8 cellular contexts compared by ENCODE assay signal in genomic region chr3:12287727-12288465, GRCh38. TPM values are rescaled to one million over a fixed set of nuclear protein-coding genes. Genes with fewer than 3 reads are reported as not detected.
DNase-seq lines count a peak whose midpoint lies in the region; ATAC-seq and TF ChIP-seq lines count a peak whose summit lies in the region.

No MANE protein-coding gene starts in this region.

- H3K27ac ChIP-seq in HUES6 (ENCODE audit: low read depth, low read length), result no peak overlapping the region

- H3K9ac ChIP-seq in HUES6 (ENCODE audit: low read length), result no peak overlapping the region

- H3K4me3 Mint-ChIP-seq in Caco-2 (ENCODE audit: unreplicated experiment) (peak overlapping the region; percentile 75), brain (peak overlapping the region; percentile 75 to 81 (median 77))

- H3K4me3 ChIP-seq in Caco-2 (ENCODE audit: low read depth, low read length) (peak overlapping the region; percentile 92), HUES6 (ENCODE audit: low read depth, low read length) (peak overlapping the region; percentile 71)

- no peaks in the 10 kb centered on the region for H3K9me3 Mint-ChIP-seq in Caco-2 (ENCODE audit: unreplicated experiment)
- peaks cover 0 to 9% (median 0%) of the 10 kb centered on the region in 5 experiments for H3K9me3 Mint-ChIP-seq in brain

- intact Hi-C loops in Caco-2 (cut with micrococcal nuclease; ENCODE audit: unreplicated experiment), result loop anchor here (1.0 to 10.0 kb wide), 6 partner anchors 33 to 191 kb away; no protein-coding TSS in a partner anchor

- H3K27me3 ChIP-seq in Caco-2 (replicated peaks; ENCODE audit: control insufficient read depth, insufficient read depth, low read length) (no peaks in the 10 kb centered on the region), HUES6 (ENCODE audit: control insufficient read depth, insufficient read depth, low read length) (peaks cover 76% of the 10 kb centered on the region)

- H3K27ac Mint-ChIP-seq in Caco-2 (ENCODE audit: unreplicated experiment) (no peak overlapping the region), brain (no peak overlapping the region)

- no TSS peak for BruUV-seq in Caco-2 (replicated peaks; lab: Mats Ljungman, UMichigan)

- POLR2A ChIA-PET in Caco-2 (lab: Charles Lee), result no interaction called here

- CTCF ChIA-PET in Caco-2 (lab: Charles Lee), result no interaction called here

- TF ChIP-seq CTCF in Caco-2 (IDR thresholded peaks at IDR 0.05; ENCODE audit: insufficient read depth in 1 of 2, low read depth in 1 of 2, low read length in 1 of 2, severe bottlenecking in 1 of 2, unreplicated experiment in 1 of 2), result no peak
- no peak for TF ChIP-seq CTCF in brain (conservative IDR thresholded peaks at IDR 0.05)

- H3K4me1 Mint-ChIP-seq in Caco-2 (ENCODE audit: low read depth, unreplicated experiment), result no peaks in the 10 kb centered on the region
- H3K4me1 Mint-ChIP-seq in brain, result no peaks in the 10 kb centered on the region

- peak; percentile 51 to 77 for DNase-seq in Caco-2
- DNase-seq in islet precursor cell, result peak; percentile 76
- peak; percentile 29 for DNase-seq in stimulated activated naive CD8-positive, alpha-beta T cell treated with anti-CD3 and anti-CD28 coated beads, Interleukin-15, Interleukin-2, amounts not matched to agents 100 U/mL and 50 U/mL, for 24 hours
- no peak for DNase-seq in GDM1 (lab: John Stamatoyannopoulos, UW)
- DNase-seq in UCSD-AML1 (lab: John Stamatoyannopoulos, UW; ENCODE audit: unreplicated experiment), result no peak
- no peak for DNase-seq in stimulated activated CD4-positive, alpha-beta T cell treated with anti-CD3 and anti-CD28 coated beads, Interleukin-4, amount 100 ng/mL, for 4 hours

- no peaks in the 10 kb centered on the region for H3K9me3 ChIP-seq in Caco-2
- H3K9me3 ChIP-seq in HUES6 (ENCODE audit: control insufficient read depth, insufficient read depth, low read depth, low read length), result no peaks in the 10 kb centered on the region

- no peaks in the 10 kb centered on the region for H3K36me3 ChIP-seq in Caco-2 (ENCODE audit: control insufficient read depth, insufficient read depth, low read length)
- no peaks in the 10 kb centered on the region for H3K36me3 ChIP-seq in HUES6 (ENCODE audit: control insufficient read depth, insufficient read depth, low read length)

- ATAC-seq in stimulated activated naive CD8-positive, alpha-beta T cell treated with anti-CD3 and anti-CD28 coated beads, Interleukin-15, Interleukin-2, amounts not matched to agents 100 U/mL and 50 U/mL, for 24 hours, result peak; percentile 21

- H3K27me3 Mint-ChIP-seq in Caco-2 (ENCODE audit: insufficient read depth, unreplicated experiment) (no peaks in the 10 kb centered on the region), brain (peaks cover 74% of the 10 kb centered on the region)

- H3K36me3 Mint-ChIP-seq in Caco-2 (ENCODE audit: insufficient read depth, unreplicated experiment), result no peaks in the 10 kb centered on the region
- no peaks in the 10 kb centered on the region for H3K36me3 Mint-ChIP-seq in brain

- peaks cover 7% of the 10 kb centered on the region for H3K4me1 ChIP-seq in Caco-2
- H3K4me1 ChIP-seq in HUES6 (ENCODE audit: control insufficient read depth, insufficient read depth, low read length), result no peaks in the 10 kb centered on the region

RNA-seq across cellular contexts. Expression of gene PPARG, which starts 1.0 kb away (rescaled TPM):
- 15.6 and 22.1 TPM in 2 replicates for total RNA-seq in Caco-2 (2022)
- polyA plus RNA-seq in brain (ENCODE audit: insufficient read depth, low read depth, low replicate concordance), result 0.78 TPM

Comparison
In these comparisons a context has a peak if more than half of its experiments do, and no peak if none do; other contexts are left out.
1. DNase-seq: peak in Caco-2 (2 of 2), islet precursor cell (single experiment) and stimulated activated naive CD8-positive, alpha-beta T cell treated with anti-CD3 and anti-CD28 coated beads, Interleukin-15, Interleukin-2, amounts not matched to agents 100 U/mL and 50 U/mL, for 24 hours (single experiment); none in GDM1 (single experiment), UCSD-AML1 (single experiment) and stimulated activated CD4-positive, alpha-beta T cell treated with anti-CD3 and anti-CD28 coated beads, Interleukin-4, amount 100 ng/mL, for 4 hours (0 of 2).